20 cellular contexts compared by ENCODE assay signal in the genomic region with DNA sequence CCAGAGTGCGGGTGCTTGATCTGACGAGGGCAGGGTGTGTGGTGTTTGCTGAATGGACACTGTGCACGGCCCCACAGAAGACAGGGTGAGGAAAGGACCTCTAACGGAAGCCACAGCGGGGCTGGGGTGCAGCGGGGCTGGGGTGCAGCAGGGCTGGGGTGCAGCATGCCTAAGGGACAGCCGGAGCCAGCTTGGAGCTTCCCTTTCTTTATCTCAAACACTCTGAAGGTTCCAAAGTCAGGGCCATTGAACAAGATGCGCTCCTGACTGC. TPM values are rescaled to one million over a fixed set of nuclear protein-coding genes. Genes with fewer than 3 reads are reported as not detected.
DNase-seq lines count a peak whose midpoint lies in the region; ATAC-seq and TF ChIP-seq lines count a peak whose summit lies in the region.
"Had no signal": no experiment of that assay in that cellular context is flagged by ENCODE, and none has a peak within 500 bp of the region (broad histone marks: within the 10 kb centered on the region; RNA-seq: fewer than 3 reads in every experiment).

No MANE protein-coding gene starts in this region.

- no peaks in the 10 kb centered on the region for H3K9me3 ChIP-seq in A673 (ENCODE audit: low read depth, low read length, poor library complexity, severe bottlenecking)
- no peaks in the 10 kb centered on the region for H3K9me3 ChIP-seq in endodermal cell (ENCODE audit: control insufficient read depth, low read length)
- H3K9me3 ChIP-seq: A549, MG63, SJCRH30 had no signal

- no peaks in the 10 kb centered on the region for H3K9me3 Mint-ChIP-seq in endodermal cell
- no peaks in the 10 kb centered on the region for H3K9me3 Mint-ChIP-seq in osteocyte (ENCODE audit: unreplicated experiment)
- H3K9me3 Mint-ChIP-seq: IgD-negative memory B cell had no signal

- ATAC-seq in GM18498 (IDR thresholded peaks at IDR 0.05; ENCODE audit: unreplicated experiment), result no peak
- ATAC-seq: HCT116 had no signal

- TF ChIP-seq CTCF in A673 (conservative IDR thresholded peaks at IDR 0.05; ENCODE audit: low read depth, low read length) (no peak), endodermal cell (conservative IDR thresholded peaks at IDR 0.05) (no peak), osteocyte (IDR thresholded peaks at IDR 0.05) (no peak), dorsolateral prefrontal cortex (IDR thresholded peaks at IDR 0.05 in 54 of 56, conservative IDR thresholded peaks at IDR 0.05 in 2 of 56; ENCODE audit: low read depth in 1 of 56, partially characterized antibody in 56 of 56) (no peak)

- no peaks in the 10 kb centered on the region for H3K27me3 ChIP-seq in A673 (replicated peaks; ENCODE audit: insufficient read depth, low read depth, low read length, poor library complexity)
- H3K27me3 ChIP-seq in H7 (ENCODE audit: control insufficient read depth, insufficient read depth, low read length), result no peaks in the 10 kb centered on the region
- H3K27me3 ChIP-seq in endodermal cell (ENCODE audit: control insufficient read depth, insufficient read depth, low read length, poor library complexity, severe bottlenecking), result no peaks in the 10 kb centered on the region
- H3K27me3 ChIP-seq in dorsolateral prefrontal cortex, result peaks cover 0 to 28% (median 2%) of the 10 kb centered on the region in 45 donors
- H3K27me3 ChIP-seq: MG63, SJCRH30 had no signal

- 80% methylated on average over 8 of the region's 8 CpGs; no CpG with 5 or more reads in 1 of the 2 experiments for WGBS in endodermal cell (ENCODE audit: insufficient coverage in 1 of 2, insufficient read length in 1 of 2), 2 experiments

- H3K9ac ChIP-seq in endodermal cell (ENCODE audit: extremely low read depth, low read length, poor library complexity, severe bottlenecking), result no peak overlapping the region

- H3K4me3 Mint-ChIP-seq in endodermal cell (peak overlapping the region; percentile 30), osteocyte (ENCODE audit: unreplicated experiment) (no peak overlapping the region)
- H3K4me3 Mint-ChIP-seq: IgD-negative memory B cell had no signal

- H3K36me3 Mint-ChIP-seq in endodermal cell (ENCODE audit: low read depth) (peaks cover 3% of the 10 kb centered on the region), osteocyte (ENCODE audit: unreplicated experiment) (peaks cover 8% of the 10 kb centered on the region)
- H3K36me3 Mint-ChIP-seq: IgD-negative memory B cell had no signal

- no TSS peak for BruUV-seq in A673 (replicated peaks; lab: Mats Ljungman, UMichigan)

- POLR2A ChIA-PET in A673 (lab: Charles Lee; ENCODE audit: low non-redundant PET), result no interaction called here

- intact Hi-C loops in A673 (cut with micrococcal nuclease; ENCODE audit: unreplicated experiment) (loop anchor here (5.0 kb wide), 1 partner anchor 33 kb away; the partner anchor contains the start of gene PXDN), dorsolateral prefrontal cortex (cut with DNase I) (no loop called here)

- no peak overlapping the region for H3K4me3 ChIP-seq in A673 (ENCODE audit: low read depth, low read length, poor library complexity, severe bottlenecking)
- H3K4me3 ChIP-seq in H7 (ENCODE audit: insufficient read depth, low read depth, low read length), result no peak overlapping the region
- H3K4me3 ChIP-seq in endodermal cell (ENCODE audit: low read length), result no peak overlapping the region
- no peak overlapping the region for H3K4me3 ChIP-seq in dorsolateral prefrontal cortex
- H3K4me3 ChIP-seq: A549, MG63, SJCRH30 had no signal

- H3K27ac ChIP-seq in A673 (ENCODE audit: low read depth, low read length, poor library complexity, severe bottlenecking), result peak overlapping the region; percentile 70
- no peak overlapping the region for H3K27ac ChIP-seq in endodermal cell (ENCODE audit: low read depth, low read length)
- no peak overlapping the region for H3K27ac ChIP-seq in dorsolateral prefrontal cortex
- H3K27ac ChIP-seq: A549 had no signal

- no peak for DNase-seq in A673 (ENCODE audit: low spot score)
- peak; percentile 43 for DNase-seq in H7
- no peak for DNase-seq in endodermal cell
- DNase-seq in osteocyte (ENCODE audit: extremely low spot score, unreplicated experiment), result no peak
- no peak for DNase-seq in SKM-1 treated with dmso at 0.1 percent for 144 hours (lab: John Stamatoyannopoulos, UW; ENCODE audit: unreplicated experiment)
- no peak for DNase-seq in dorsolateral prefrontal cortex
- DNase-seq in NCI-H146 treated with DMSO at 0.1 percent for 48 hours (lab: John Stamatoyannopoulos, UW; ENCODE audit: unreplicated experiment), result no peak
- DNase-seq: DND-41; Karpas-422; NCI-H1048; NCI-H1436; NCI-H2081; NCI-H446 treated with DMSO at 0.1 percent for 48 hours; NK-92 treated with Interleukin-12 subunit alpha and Interleukin-12 subunit beta, amount 100 ng/mL, for 24 hours; SJCRH30 had no signal

- H3K27ac Mint-ChIP-seq in endodermal cell (peak overlapping the region; percentile 92), osteocyte (ENCODE audit: unreplicated experiment) (peak overlapping the region; percentile 86)
- H3K27ac Mint-ChIP-seq: IgD-negative memory B cell had no signal

- CTCF ChIA-PET in A673 (lab: Charles Lee), result no interaction called here

- H3K4me1 ChIP-seq in A673 (ENCODE audit: insufficient read depth, low read length, poor library complexity, severe bottlenecking) (peaks cover 54% of the 10 kb centered on the region), endodermal cell (ENCODE audit: control insufficient read depth, insufficient read depth, low read length) (peaks cover 25% of the 10 kb centered on the region)
- H3K4me1 ChIP-seq: A549 had no signal

- H3K27me3 Mint-ChIP-seq in endodermal cell (ENCODE audit: insufficient read depth), result no peaks in the 10 kb centered on the region
- H3K27me3 Mint-ChIP-seq in osteocyte (ENCODE audit: unreplicated experiment), result no peaks in the 10 kb centered on the region

- peaks cover 35% of the 10 kb centered on the region for H3K4me1 Mint-ChIP-seq in endodermal cell
- H3K4me1 Mint-ChIP-seq in osteocyte (ENCODE audit: unreplicated experiment), result peaks cover 69% of the 10 kb centered on the region

- no peaks in the 10 kb centered on the region for H3K36me3 ChIP-seq in A673 (ENCODE audit: insufficient read depth, low read length, poor library complexity, severe bottlenecking)
- H3K36me3 ChIP-seq in H7 (replicated peaks; ENCODE audit: control insufficient read depth, insufficient read depth, low read length), result no peaks in the 10 kb centered on the region
- peaks cover 4% of the 10 kb centered on the region for H3K36me3 ChIP-seq in endodermal cell (ENCODE audit: control insufficient read depth, insufficient read depth, low read length)

RNA-seq across cellular contexts. Expression of gene PXDN, which starts 35.0 kb away (rescaled TPM):
- 162 and 175 TPM in 2 replicates for total RNA-seq in A673 (2021)
- total RNA-seq in H7 (2014; rRNA removed; shearing (Covaris generic)), result 102 and 124 TPM in 2 replicates
- total RNA-seq in endodermal cell, result 100 to 1,000 TPM; 212 to 247 TPM
- 106 TPM for polyA plus RNA-seq in endodermal cell (2013, experiment 1 of 2)
- 104 TPM for polyA plus RNA-seq in endodermal cell (2013, experiment 2 of 2)
- 459 and 488 TPM in 2 replicates for total RNA-seq in osteocyte
- 10 to 100 TPM in 91 of 120 experiments, 1 to 10 TPM in 29; 5.5 to 24.3 (median 12.2) TPM for total RNA-seq in dorsolateral prefrontal cortex
